In genomic region chr2:181656450-181657261, GRCh38 we compare ENCODE assay signal across 8 cellular contexts. TPM values are rescaled to one million over a fixed set of nuclear protein-coding genes. Genes with fewer than 3 reads are reported as not detected.
DNase-seq lines count a peak whose midpoint lies in the region; ATAC-seq, FAIRE-seq and TF ChIP-seq lines count a peak whose summit lies in the region.

Gene CERKL (minus strand): TSS chr2:181657105. CDS start chr2:181657006, 99 bp downstream.

- FAIRE-seq in H1 (lab: Jason Lieb, UNC) = no peak

- peaks cover 23 to 53% (median 45%) of the 10 kb centered on the region in 4 experiments for H3K27me3 ChIP-seq in H1 (replicated peaks in 1 of 4; ENCODE audit: control insufficient read depth in 3 of 4, extremely low read depth in 1 of 4, insufficient read depth in 3 of 4, low read length in 3 of 4)

- no peak within 1 kb of the TSS for H4K5ac ChIP-seq in H1 (ENCODE audit: insufficient read length, low read depth, low read length)

- H3K4me2 ChIP-seq in H1 (ENCODE audit: insufficient read depth in 1 of 2, low read depth in 2 of 2, low read length in 2 of 2) = peak within 1 kb of the TSS; percentile 93 to 98

- no peak within 1 kb of the TSS for H3K4ac ChIP-seq in H1 (replicated peaks; ENCODE audit: insufficient read length, low read depth, low read length)

- TF ChIP-seq POLR2A in H1 (IDR thresholded peaks at IDR 0.05; ENCODE audit: control extremely low read depth in 1 of 2, low read depth in 2 of 2, low read length in 2 of 2) = no peak

- peak; percentile 95 for ATAC-seq in GM19452 (IDR thresholded peaks at IDR 0.05; ENCODE audit: unreplicated experiment)
- peak; percentile 95 for ATAC-seq in HG03432 (IDR thresholded peaks at IDR 0.05; ENCODE audit: unreplicated experiment)

- H3K27ac ChIP-seq in H1 (ENCODE audit: low read depth, low read length) (no peak within 1 kb of the TSS), urinary bladder (ENCODE audit: low read depth) (no peak within 1 kb of the TSS)

- no peak within 1 kb of the TSS for H4K91ac ChIP-seq in H1 (replicated peaks; ENCODE audit: insufficient read length, low read length)

- H2BK15ac ChIP-seq in H1 (ENCODE audit: low read length) = no peak within 1 kb of the TSS

- no peaks in the 10 kb centered on the region for H3K79me1 ChIP-seq in H1 (ENCODE audit: low read depth, low read length)

- H2AFZ ChIP-seq in H1 (ENCODE audit: low read length) = 0 out of 2 replicates have a peak within 1 kb of the TSS, but pooled peaks have one; percentile 66

- no peak within 1 kb of the TSS for H2BK120ac ChIP-seq in H1 (replicated peaks; ENCODE audit: low read depth, low read length)

- H3K9ac ChIP-seq in H1 (replicated peaks in 1 of 4; ENCODE audit: extremely low read depth in 1 of 4, low read depth in 3 of 4, low read length in 3 of 4) = peak within 1 kb of the TSS in 2 of 4 experiments; percentile 10 to 13; a peak in 1 of 7 replicates

- peaks cover 0 to 2% of the 10 kb centered on the region in 2 experiments for H4K20me1 ChIP-seq in H1 (replicated peaks in 1 of 2; ENCODE audit: control insufficient read depth in 1 of 2, insufficient read depth in 2 of 2, low read length in 2 of 2)

- H3K4me3 ChIP-seq in H1 (ENCODE audit: extremely low read depth in 1 of 4, insufficient read depth in 2 of 4, low read depth in 3 of 4, low read length in 4 of 4) = peak within 1 kb of the TSS; percentile 41 to 79 (median 65)
- H3K4me3 ChIP-seq in urinary bladder (ENCODE audit: low read depth, low read length) = peak within 1 kb of the TSS; percentile 43

- WGBS in H1 (ENCODE audit: extremely low coverage in 1 of 2, insufficient coverage in 1 of 2, insufficient read length in 1 of 2, insufficient replicate concordance in 2 of 2, low coverage in 1 of 2, low lambda C conversion rate in 2 of 2, missing lambda C conversion rate in 1 of 2), 2 experiments = 1% methylated on average over 58 of the region's 68 CpGs; no CpG with 5 or more reads in 1 of the 2 experiments
- 2% methylated on average over 67 of the region's 68 CpGs for WGBS in urinary bladder

- no peaks in the 10 kb centered on the region for H3K9me3 ChIP-seq in H1 (ENCODE audit: insufficient read depth in 2 of 2, low read depth in 1 of 2, low read length in 1 of 2)

- no peak for TF ChIP-seq EP300 in H1 (IDR thresholded peaks at IDR 0.05; ENCODE audit: borderline replicate concordance in 1 of 2, low read depth in 2 of 2, low read length in 2 of 2)

- no peak for TF ChIP-seq RAD21 in H1 (IDR thresholded peaks at IDR 0.05 in 1 of 2, conservative IDR thresholded peaks at IDR 0.05 in 1 of 2; ENCODE audit: low read depth in 2 of 2, low read length in 2 of 2)

- H2BK20ac ChIP-seq in H1 (ENCODE audit: low read length) = no peak within 1 kb of the TSS

- H2BK12ac ChIP-seq in H1 (ENCODE audit: low read depth, low read length) = no peak within 1 kb of the TSS

- H3K79me2 ChIP-seq in H1 (ENCODE audit: control insufficient read depth in 1 of 2, insufficient read depth in 2 of 2, low read length in 2 of 2) = no peaks in the 10 kb centered on the region

- H3K18ac ChIP-seq in H1 (ENCODE audit: extremely low read depth, low read length) = no peak within 1 kb of the TSS

- H3K36me3 ChIP-seq in H1 (ENCODE audit: control insufficient read depth in 2 of 4, insufficient read depth in 4 of 4, low read length in 3 of 4) (no peaks in the 10 kb centered on the region), urinary bladder (ENCODE audit: insufficient read depth) (no peaks in the 10 kb centered on the region)

- H3K56ac ChIP-seq in H1 (replicated peaks; ENCODE audit: insufficient read length, low read depth, low read length) = no peak within 1 kb of the TSS

- H3K23me2 ChIP-seq in H1 (ENCODE audit: low read depth, low read length) = peaks cover 4% of the 10 kb centered on the region; the same call in 1 of the 2 replicates

- CTCF ChIA-PET in H1 (lab: Charles Lee; ENCODE audit: partially characterized antibody) = interaction anchor here (0.9 to 3.1 kb wide), 10 partner anchors 9 to 80 kb away, joined by 3 to 17 read pairs (median 4); no protein-coding TSS in a partner anchor

- POLR2A ChIA-PET in H1 (lab: Charles Lee; ENCODE audit: partially characterized antibody) = interaction anchor here (1.0 to 2.7 kb wide), 4 partner anchors 10 to 27 kb away, joined by 3 to 12 read pairs (median 6); partner anchors contain the start of gene NEUROD1

- H3K4me1 ChIP-seq in H1 (replicated peaks in 1 of 4; ENCODE audit: control insufficient read depth in 3 of 4, insufficient read depth in 4 of 4, low read length in 3 of 4) (peaks cover 4 to 11% (median 7%) of the 10 kb centered on the region in 4 experiments; a peak in 5 of 7 replicates), urinary bladder (ENCODE audit: insufficient read depth) (no peaks in the 10 kb centered on the region)

- no peak within 1 kb of the TSS for H4K8ac ChIP-seq in H1 (ENCODE audit: extremely low read depth, insufficient read depth, low read length)

- DNase-seq in EL (peak; percentile 57), SKM-1 treated with dmso at 0.1 percent for 144 hours (lab: John Stamatoyannopoulos, UW; ENCODE audit: unreplicated experiment) (peak; percentile 54), H1 (ENCODE audit: low read depth in 1 of 2, low spot score in 2 of 2) (peak; percentile 66 to 83), midbrain (lab: John Stamatoyannopoulos, UW) (peak; percentile 11), NCI-H1436 (lab: John Stamatoyannopoulos, UW) (no peak)

- peak in 2 of 3 experiments; percentile 3 to 27; a peak in 2 of 4 replicates for TF ChIP-seq CTCF in H1 (IDR thresholded peaks at IDR 0.05; ENCODE audit: control extremely low read depth in 1 of 3, insufficient read depth in 1 of 3, low read depth in 1 of 3, low read length in 3 of 3)

- no peak within 1 kb of the TSS for H3K14ac ChIP-seq in H1 (ENCODE audit: insufficient read length)

- no peak within 1 kb of the TSS for H2BK5ac ChIP-seq in H1 (ENCODE audit: low read depth, low read length)

- H2AK5ac ChIP-seq in H1 (ENCODE audit: low read depth, low read length) = no peak within 1 kb of the TSS

- H3K23ac ChIP-seq in H1 (ENCODE audit: insufficient read length) = no peak within 1 kb of the TSS

TF ChIP-seq in H1, 55 proteins besides CTCF, POLR2A, EP300 and RAD21 (continues in another document):
- peak; percentile 55; the same call in 1 of the 2 replicates for TF ChIP-seq YY1 (IDR thresholded peaks at IDR 0.05; ENCODE audit: low read depth, low read length)
- TF ChIP-seq ZNF274 (IDR thresholded peaks at IDR 0.05; ENCODE audit: borderline replicate concordance, extremely low read depth, low read length) = no peak
- TF ChIP-seq TCF12 (IDR thresholded peaks at IDR 0.05; ENCODE audit: low read depth, low read length) = 0 out of 2 replicates have a peak, but pooled peaks have one; percentile 13
- peak; percentile 65; the same call in 1 of the 2 replicates for TF ChIP-seq SUZ12 (IDR thresholded peaks at IDR 0.05; ENCODE audit: low read length)
- TF ChIP-seq SIN3A (conservative IDR thresholded peaks at IDR 0.05 in 1 of 2, IDR thresholded peaks at IDR 0.05 in 1 of 2; ENCODE audit: low read depth in 1 of 2, low read length in 2 of 2) = peak; percentile 72 to 78; a peak in 2 of 4 replicates
- TF ChIP-seq NANOG (IDR thresholded peaks at IDR 0.05; ENCODE audit: insufficient read depth, low read depth, low read length, poor library complexity, severe bottlenecking) = no peak
- no peak for TF ChIP-seq MAFK (IDR thresholded peaks at IDR 0.05; ENCODE audit: low read depth, low read length)
- TF ChIP-seq TAF7 (optimal IDR thresholded peaks at IDR 0.05; ENCODE audit: borderline replicate concordance, low read depth, low read length) = no peak
- TF ChIP-seq NRF1 (IDR thresholded peaks at IDR 0.05; ENCODE audit: low read depth, low read length) = no peak
- TF ChIP-seq BRCA1 (IDR thresholded peaks at IDR 0.05; ENCODE audit: low read depth, low read length) = no peak
- no peak for TF ChIP-seq SAP30 (IDR thresholded peaks at IDR 0.05; ENCODE audit: insufficient read depth, insufficient replicate concordance, low read length)
- peak; percentile 31; the same call in 1 of the 2 replicates for TF ChIP-seq PHF8 (conservative IDR thresholded peaks at IDR 0.05; ENCODE audit: low read depth, low read length)
- TF ChIP-seq EZH2 (IDR thresholded peaks at IDR 0.05; ENCODE audit: low read depth, low read length, severe bottlenecking) = no peak
- peak; percentile 22; the same call in 1 of the 2 replicates for TF ChIP-seq KDM1A (IDR thresholded peaks at IDR 0.05; ENCODE audit: borderline replicate concordance, low read length)
- peak; percentile 99 for TF ChIP-seq CTBP2 (IDR thresholded peaks at IDR 0.05; ENCODE audit: borderline replicate concordance, insufficient read depth, insufficient read length, low read length)
- peak; percentile 84 for TF ChIP-seq EGR1 (IDR thresholded peaks at IDR 0.05; ENCODE audit: borderline replicate concordance, low read depth, low read length)
- peak; percentile 98 for TF ChIP-seq ASH2L (IDR thresholded peaks at IDR 0.05; ENCODE audit: low read length)
- no peak for TF ChIP-seq BCL11A (IDR thresholded peaks at IDR 0.05; ENCODE audit: low read depth in 2 of 2, low read length in 2 of 2)
- no peak for TF ChIP-seq POLR2AphosphoS5 (IDR thresholded peaks at IDR 0.05; ENCODE audit: low read depth, low read length)
- peak; percentile 78 for TF ChIP-seq MAX (IDR thresholded peaks at IDR 0.05)
- no peak for TF ChIP-seq CEBPB (IDR thresholded peaks at IDR 0.05; ENCODE audit: low read depth, low read length)
- TF ChIP-seq CBX5 (IDR thresholded peaks at IDR 0.05; ENCODE audit: low read depth, low read length) = no peak
- no peak for TF ChIP-seq CBX8 (IDR thresholded peaks at IDR 0.05; ENCODE audit: borderline replicate concordance, low read depth, low read length)
- 0 out of 2 replicates have a peak, but pooled peaks have one; percentile 14 for TF ChIP-seq RXRA (IDR thresholded peaks at IDR 0.05; ENCODE audit: insufficient read depth, low read depth, low read length)
- no peak for TF ChIP-seq CHD2 (IDR thresholded peaks at IDR 0.05; ENCODE audit: low read length)

RNA-seq across cellular contexts. Expression of gene CERKL, which starts in this region (rescaled TPM):
- total RNA-seq in H1 (2021; fragmentation: NEBNext Ultra II Directional; extraction: Animal tissue kit (Norgen Biotek cat#: 25700)) = not detected in 2 replicates
- 0.03 and 0.05 TPM in 2 replicates for polyA plus RNA-seq in H1 (2011; rRNA removed)
- 0.18 TPM for polyA plus RNA-seq in H1 (2011; cell fraction: cytosol; rRNA removed)
- 0.11 TPM for polyA plus RNA-seq in H1 (2011; cell fraction: nucleus; rRNA removed)
- polyA plus RNA-seq in H1 (2012, experiment 1 of 2) = 0.25 to 0.52 TPM (median 0.27 TPM) in 4 replicates
- polyA plus RNA-seq in H1 (2012, experiment 2 of 2) = not detected
- polyA plus RNA-seq in H1 (2013, experiment 1 of 2) = 0.12 TPM
- 0.11 TPM for polyA plus RNA-seq in H1 (2013, experiment 2 of 2)
- 0.56 TPM in 1 of 2 replicates, not detected in the other for polyA minus RNA-seq in H1 (2011; rRNA and poly(A)+ RNA removed)
- not detected for polyA minus RNA-seq in H1 (2011; cell fraction: cytosol; rRNA and poly(A)+ RNA removed)
- polyA minus RNA-seq in H1 (2011; cell fraction: nucleus; rRNA and poly(A)+ RNA removed) = 0.30 TPM
- total RNA-seq in urinary bladder = not detected
- not detected for polyA plus RNA-seq in urinary bladder

Comparison
In these comparisons a context has a peak if more than half of its experiments do, and no peak if none do; other contexts are left out.
1. Peak in DNase-seq, H3K4me3 ChIP-seq and H3K4me2 ChIP-seq in H1; RNA of the gene not detected or under 1 TPM.